In the genomic region with DNA sequence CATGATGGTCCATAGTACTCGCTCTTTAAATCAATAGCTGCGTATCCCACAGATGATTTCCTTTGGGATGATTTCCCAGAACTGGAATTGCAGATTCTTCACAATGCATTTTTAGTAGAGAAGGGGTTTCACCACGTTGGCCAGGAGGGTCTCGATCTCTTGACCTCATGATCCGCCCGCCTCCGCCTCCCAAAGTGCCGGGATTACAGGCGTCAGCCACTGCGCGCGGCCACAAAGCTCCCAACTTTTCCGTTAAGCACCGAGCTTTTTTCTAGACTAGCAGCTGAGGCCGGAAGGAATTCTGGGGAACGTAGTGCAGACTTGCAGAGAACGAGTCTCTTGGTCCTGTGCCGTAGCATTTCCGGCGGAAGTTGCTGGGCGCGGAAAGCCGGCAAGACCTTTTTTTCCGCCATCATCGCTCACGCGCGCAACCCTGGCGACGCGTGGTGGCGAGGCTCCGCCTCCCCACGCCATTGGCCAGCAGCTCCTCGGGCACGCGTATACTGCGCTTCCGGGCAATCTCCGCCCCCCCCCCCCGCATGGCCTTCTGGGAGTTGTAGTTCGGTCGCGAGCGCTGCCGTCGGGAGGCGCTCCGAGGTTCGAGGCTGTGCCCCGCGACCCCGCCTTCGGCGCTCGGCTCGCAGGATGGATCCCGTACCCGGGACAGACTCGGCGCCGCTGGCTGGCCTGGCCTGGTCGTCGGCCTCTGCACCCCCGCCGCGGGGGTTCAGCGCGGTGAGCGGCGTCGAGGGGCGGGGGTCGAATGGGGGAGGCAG, we compare ENCODE assay signal across 8 cellular contexts. TPM values are rescaled to one million over a fixed set of nuclear protein-coding genes. Genes with fewer than 3 reads are reported as not detected.
A peak's percentile ranks its signal among the peaks of the same experiment; 100 is the strongest.
DNase-seq lines count a peak whose midpoint lies in the region; ATAC-seq and TF ChIP-seq lines count a peak whose summit lies in the region.

A gene (plus strand): TSS at position 557 of the 776 bp plus-strand sequence. CDS start 89 bp downstream, at position 646.

- no peaks in the 10 kb centered on the region for H3K27me3 Mint-ChIP-seq in naive thymus-derived CD8-positive, alpha-beta T cell

- H3K9me2 ChIP-seq in Loucy (replicated peaks; ENCODE audit: low read depth, low read length): no peaks in the 10 kb centered on the region

- peak; percentile 91 for ATAC-seq in DND-41 (ENCODE audit: insufficient read depth, low read depth)
- peak; percentile 92 to 95 for ATAC-seq in naive thymus-derived CD8-positive, alpha-beta T cell

- peak within 1 kb of the TSS; percentile 66 to 67 for H3K4me3 ChIP-seq in DND-41 (ENCODE audit: low read depth in 1 of 2, low read length in 2 of 2)
- peak within 1 kb of the TSS; percentile 86 for H3K4me3 ChIP-seq in Loucy (ENCODE audit: low read length, poor library complexity, severe bottlenecking)
- H3K4me3 ChIP-seq in fibroblast of mammary gland (ENCODE audit: control insufficient read depth, low read depth, low read length): peak within 1 kb of the TSS; percentile 78

- H3K36me3 ChIP-seq in DND-41 (ENCODE audit: insufficient read depth, low read length) (peaks cover 14% of the 10 kb centered on the region), Loucy (ENCODE audit: insufficient read depth, low read length) (no peaks in the 10 kb centered on the region)

- H2AFZ ChIP-seq in DND-41 (ENCODE audit: low read depth, low read length) (peak within 1 kb of the TSS; percentile 83), Loucy (ENCODE audit: low read length) (peak within 1 kb of the TSS; percentile 93)

- H3K4me1 ChIP-seq in DND-41 (ENCODE audit: insufficient read depth, low read length) (peaks cover 19% of the 10 kb centered on the region), Loucy (ENCODE audit: insufficient read depth, low read length, poor library complexity, severe bottlenecking) (peaks cover 19% of the 10 kb centered on the region)

- H3K27ac ChIP-seq in DND-41 (ENCODE audit: low read length): peak within 1 kb of the TSS; percentile 86

- peak; percentile 66 for TF ChIP-seq POLR2A in Raji (IDR thresholded peaks at IDR 0.05; ENCODE audit: insufficient read depth, low read depth, low read length)

- H3K36me3 Mint-ChIP-seq in naive thymus-derived CD8-positive, alpha-beta T cell: peaks cover 0 to 16% (median 5%) of the 10 kb centered on the region in 3 donors

- H3K4me2 ChIP-seq in DND-41 (ENCODE audit: insufficient read depth, low read length): peak within 1 kb of the TSS; percentile 91
- H3K4me2 ChIP-seq in Loucy (ENCODE audit: low read depth, low read length, poor library complexity, severe bottlenecking): peak within 1 kb of the TSS; percentile 86

- DNase-seq in DND-41 (peak; percentile 98), H4 (ENCODE audit: low spot score) (peak; percentile 100), fibroblast of mammary gland (ENCODE audit: low read depth) (peak; percentile 99)
- peak; percentile 93 for DNase-seq in activated T-helper 9 cell treated with anti-CD3 and anti-CD28 coated beads, Interleukin-2, amount 50 U/mL, for 16 hours (ENCODE audit: low read depth)
- peak; percentile 85 to 98 (median 95) for DNase-seq in naive thymus-derived CD8-positive, alpha-beta T cell
- peak; percentile 84 to 96 (median 94) for DNase-seq in stimulated activated naive CD4-positive, alpha-beta T cell (lab: John Stamatoyannopoulos, UW)

- H3K27ac Mint-ChIP-seq in naive thymus-derived CD8-positive, alpha-beta T cell: peak within 1 kb of the TSS; percentile 75 to 95 (median 92)

- TF ChIP-seq CTCF in DND-41 (IDR thresholded peaks at IDR 0.05; ENCODE audit: borderline replicate concordance, extremely low read depth, low read length, poor library complexity, severe bottlenecking): no peak
- TF ChIP-seq CTCF in Loucy (conservative IDR thresholded peaks at IDR 0.05; ENCODE audit: low read length): no peak
- no peak for TF ChIP-seq CTCF in fibroblast of mammary gland (conservative IDR thresholded peaks at IDR 0.05; ENCODE audit: control insufficient read depth, insufficient read depth, low read depth, low read length)

- peak within 1 kb of the TSS; percentile 87 to 96 (median 94) for H3K4me3 Mint-ChIP-seq in naive thymus-derived CD8-positive, alpha-beta T cell

- H3K9ac ChIP-seq in DND-41 (ENCODE audit: low read depth, low read length) (peak within 1 kb of the TSS; percentile 72), Loucy (ENCODE audit: low read depth, low read length, poor library complexity, severe bottlenecking) (peak within 1 kb of the TSS; percentile 92)

- H3K9me3 ChIP-seq in DND-41 (ENCODE audit: insufficient read depth, low read length, severe bottlenecking) (no peaks in the 10 kb centered on the region), Loucy (ENCODE audit: insufficient read depth, low read depth, low read length) (no peaks in the 10 kb centered on the region)

- peaks cover 13 to 33% (median 25%) of the 10 kb centered on the region in 4 donors for H3K4me1 Mint-ChIP-seq in naive thymus-derived CD8-positive, alpha-beta T cell

- no peaks in the 10 kb centered on the region; the same call in 1 of the 2 replicates for H3F3A ChIP-seq in Loucy (ENCODE audit: low read depth)

- POLR2A ChIA-PET in naive thymus-derived CD8-positive, alpha-beta T cell (lab: Charles Lee): interaction anchor here (0.5 to 3.3 kb wide), 13 partner anchors 9 to 909 kb away, joined by 3 to 29 read pairs (median 4); a partner anchor contains a TSS

- H3K27me3 ChIP-seq in DND-41 (ENCODE audit: insufficient read depth, low read length, poor library complexity) (no peaks in the 10 kb centered on the region), Loucy (ENCODE audit: insufficient read depth, low read length, poor library complexity, severe bottlenecking) (no peaks in the 10 kb centered on the region)

- H3K79me2 ChIP-seq in DND-41 (ENCODE audit: insufficient read depth, low read length): peaks cover 15% of the 10 kb centered on the region
- peaks cover 14% of the 10 kb centered on the region for H3K79me2 ChIP-seq in Loucy (ENCODE audit: insufficient read depth, low read length)

- H4K20me1 ChIP-seq in DND-41 (ENCODE audit: insufficient read depth, low read length) (no peaks in the 10 kb centered on the region), Loucy (ENCODE audit: insufficient read depth, low read length, poor library complexity, severe bottlenecking) (no peaks in the 10 kb centered on the region)

- no peaks in the 10 kb centered on the region for H3K9me3 Mint-ChIP-seq in naive thymus-derived CD8-positive, alpha-beta T cell

RNA-seq across cellular contexts. Expression of the gene that starts here (rescaled TPM):
- total RNA-seq in H4 (2014; rRNA removed; shearing (Covaris generic)): 155 and 216 TPM in 2 replicates
- total RNA-seq in naive thymus-derived CD8-positive, alpha-beta T cell: 10 to 100 TPM; 28.1 to 30.0 TPM
- 10 to 100 TPM; 24.3 to 34.6 (median 31.0) TPM for polyA plus RNA-seq in naive thymus-derived CD8-positive, alpha-beta T cell

Comparison
In these comparisons a context has a peak if more than half of its experiments do, and no peak if none do; other contexts are left out.
1. Peak in every context shown above with its lines: DNase-seq, ATAC-seq, H3K4me3 ChIP-seq and H3K27ac ChIP-seq.